ENCODE assay signal across 8 cellular contexts in the genomic region with DNA sequence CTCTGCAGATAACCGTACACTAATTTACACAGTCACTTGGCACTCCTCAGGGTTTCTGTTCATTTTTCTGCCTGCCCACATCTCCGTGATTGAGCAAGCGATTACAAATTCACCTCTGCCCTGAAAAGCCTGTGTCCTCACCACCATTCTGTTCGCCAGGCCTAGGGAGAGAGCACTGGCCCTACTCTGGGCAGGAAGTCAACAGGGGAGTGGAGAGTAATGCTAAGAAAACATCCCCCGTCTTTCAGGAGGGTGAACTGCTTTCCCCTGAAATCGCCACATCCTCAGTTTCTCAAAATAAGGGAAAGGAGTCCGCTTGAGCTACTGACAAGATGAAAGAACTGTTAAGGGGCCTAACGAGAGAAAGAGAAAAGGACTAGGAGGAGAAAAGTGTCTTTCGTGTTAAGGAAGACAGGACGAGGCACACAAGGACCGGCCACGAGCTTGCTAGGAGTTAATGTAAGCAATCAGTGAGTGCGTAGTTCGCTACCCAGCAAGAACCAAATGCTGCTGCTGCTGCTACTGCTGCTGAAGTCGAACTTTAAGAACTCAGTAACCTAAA. TPM values are rescaled to one million over a fixed set of nuclear protein-coding genes. Genes with fewer than 3 reads are reported as not detected.
A peak's percentile ranks its signal among the peaks of the same experiment; 100 is the strongest.
DNase-seq lines count a peak whose midpoint lies in the region; ATAC-seq and TF ChIP-seq lines count a peak whose summit lies in the region.

No MANE protein-coding gene starts in this region.

- peak overlapping the region; percentile 83 for H3K27ac ChIP-seq in C4-2B

- H3K27me3 ChIP-seq in neuron (ENCODE audit: insufficient read depth, low read length) = no peaks in the 10 kb centered on the region

- peaks cover 14% of the 10 kb centered on the region for H3K4me1 ChIP-seq in neuron (ENCODE audit: insufficient read depth, low read length)

- DNase-seq in Kasumi-1 (lab: John Stamatoyannopoulos, UW) (peak; percentile 20 to 24), fibroblast of villous mesenchyme (ENCODE audit: low read depth) (peak; percentile 85), pons (ENCODE audit: low spot score) (no peak), OCI-M2 (lab: John Stamatoyannopoulos, UW; ENCODE audit: unreplicated experiment) (no peak)
- DNase-seq in activated T-cell treated with anti-CD3 and anti-CD28 coated beads, Interleukin-2, amount 50 U/mL, for 48 hours = peak; percentile 32 to 33

- H3K4me3 ChIP-seq in fibroblast of villous mesenchyme (ENCODE audit: low read depth, low read length) (peak overlapping the region; percentile 98), neuron (ENCODE audit: low read length) (peak overlapping the region; percentile 86)

- H3K9me3 ChIP-seq in neuron (ENCODE audit: low read length) = no peaks in the 10 kb centered on the region

- H2AFZ ChIP-seq in neuron (ENCODE audit: low read depth, low read length) = peak overlapping the region; percentile 54

- peak; percentile 19 for ATAC-seq in GM19351 (IDR thresholded peaks at IDR 0.05; ENCODE audit: unreplicated experiment)

- TF ChIP-seq CTCF in C4-2B (conservative IDR thresholded peaks at IDR 0.05) (no peak), fibroblast of villous mesenchyme (IDR thresholded peaks at IDR 0.05; ENCODE audit: insufficient read depth, low read depth, low read length) (no peak)

- peaks cover 39% of the 10 kb centered on the region for H3K36me3 ChIP-seq in neuron (ENCODE audit: insufficient read depth, low read length)

RNA-seq across cellular contexts. Expression of a gene that starts 0.6 kb away (rescaled TPM):
- 39.6 and 51.0 TPM in 2 replicates for total RNA-seq in fibroblast of villous mesenchyme

RNA-seq across cellular contexts. Expression of a gene that starts 22.0 kb away (rescaled TPM):
- total RNA-seq in fibroblast of villous mesenchyme = 68.6 and 75.1 TPM in 2 replicates

RNA-seq across cellular contexts. Expression of a gene that starts 58.7 kb away (rescaled TPM):
- 295 and 322 TPM in 2 replicates for total RNA-seq in fibroblast of villous mesenchyme

RNA-seq across cellular contexts. Expression of a gene that starts 58.9 kb away (rescaled TPM):
- 109 and 165 TPM in 2 replicates for total RNA-seq in fibroblast of villous mesenchyme

Comparison
In these comparisons a context has a peak if more than half of its experiments do, and no peak if none do; other contexts are left out.
1. DNase-seq: peak in Kasumi-1 (2 of 2), activated T-cell treated with anti-CD3 and anti-CD28 coated beads, Interleukin-2, amount 50 U/mL, for 48 hours (2 of 2) and fibroblast of villous mesenchyme (single experiment); none in pons (single experiment) and OCI-M2 (single experiment).